In genomic region chr4:48801739-48802138, GRCh38 we compare ENCODE assay signal across 1 cellular context.
TF ChIP-seq lines count a peak whose summit lies in the region.

No MANE protein-coding gene starts in this region.

TF ChIP-seq in GM12878, 131 proteins besides CTCF, POLR2A, EP300 and RAD21:
- TF ChIP-seq ZBTB40 (IDR thresholded peaks at IDR 0.05; ENCODE audit: borderline replicate concordance): no peak
- no peak for TF ChIP-seq CBX3 (IDR thresholded peaks at IDR 0.05; ENCODE audit: borderline replicate concordance, low read depth)
- no peak for TF ChIP-seq TCF7 (IDR thresholded peaks at IDR 0.05; ENCODE audit: borderline replicate concordance)
- TF ChIP-seq IRF5 (IDR thresholded peaks at IDR 0.05; ENCODE audit: borderline replicate concordance): no peak
- no peak for TF ChIP-seq SP1 (IDR thresholded peaks at IDR 0.05; ENCODE audit: low read depth, low read length)
- TF ChIP-seq ATF7 (IDR thresholded peaks at IDR 0.05; ENCODE audit: low read depth): no peak
- no peak for TF ChIP-seq ZSCAN29 (IDR thresholded peaks at IDR 0.05)
- TF ChIP-seq NR2F1 (conservative IDR thresholded peaks at IDR 0.05): no peak
- no peak for TF ChIP-seq RFX5 (IDR thresholded peaks at IDR 0.05; ENCODE audit: low read depth, low read length)
- TF ChIP-seq SUZ12 (IDR thresholded peaks at IDR 0.05; ENCODE audit: unreplicated experiment): no peak
- TF ChIP-seq NBN (IDR thresholded peaks at IDR 0.05): no peak
- TF ChIP-seq SRF (IDR thresholded peaks at IDR 0.05; ENCODE audit: low read depth in 2 of 2, low read length in 2 of 2): no peak
- TF ChIP-seq EZH2 (IDR thresholded peaks at IDR 0.05; ENCODE audit: borderline replicate concordance, control insufficient read depth, low read depth, low read length): no peak
- no peak for TF ChIP-seq TAF1 (IDR thresholded peaks at IDR 0.05; ENCODE audit: borderline replicate concordance, low read depth, low read length)
- TF ChIP-seq MTA2 (IDR thresholded peaks at IDR 0.05; ENCODE audit: low read depth): no peak
- no peak for TF ChIP-seq ZNF207 (IDR thresholded peaks at IDR 0.05; ENCODE audit: borderline replicate concordance)
- TF ChIP-seq ZZZ3 (IDR thresholded peaks at IDR 0.05; ENCODE audit: control insufficient read depth, insufficient read length, low read depth): no peak
- no peak for TF ChIP-seq CUX1 (IDR thresholded peaks at IDR 0.05; ENCODE audit: insufficient replicate concordance, low read depth, low read length)
- TF ChIP-seq SIX5 (IDR thresholded peaks at IDR 0.05; ENCODE audit: low read depth, low read length, severe bottlenecking): no peak
- no peak for TF ChIP-seq PML (IDR thresholded peaks at IDR 0.05; ENCODE audit: low read length)
